27 cellular contexts compared by ENCODE assay signal in the genomic region with DNA sequence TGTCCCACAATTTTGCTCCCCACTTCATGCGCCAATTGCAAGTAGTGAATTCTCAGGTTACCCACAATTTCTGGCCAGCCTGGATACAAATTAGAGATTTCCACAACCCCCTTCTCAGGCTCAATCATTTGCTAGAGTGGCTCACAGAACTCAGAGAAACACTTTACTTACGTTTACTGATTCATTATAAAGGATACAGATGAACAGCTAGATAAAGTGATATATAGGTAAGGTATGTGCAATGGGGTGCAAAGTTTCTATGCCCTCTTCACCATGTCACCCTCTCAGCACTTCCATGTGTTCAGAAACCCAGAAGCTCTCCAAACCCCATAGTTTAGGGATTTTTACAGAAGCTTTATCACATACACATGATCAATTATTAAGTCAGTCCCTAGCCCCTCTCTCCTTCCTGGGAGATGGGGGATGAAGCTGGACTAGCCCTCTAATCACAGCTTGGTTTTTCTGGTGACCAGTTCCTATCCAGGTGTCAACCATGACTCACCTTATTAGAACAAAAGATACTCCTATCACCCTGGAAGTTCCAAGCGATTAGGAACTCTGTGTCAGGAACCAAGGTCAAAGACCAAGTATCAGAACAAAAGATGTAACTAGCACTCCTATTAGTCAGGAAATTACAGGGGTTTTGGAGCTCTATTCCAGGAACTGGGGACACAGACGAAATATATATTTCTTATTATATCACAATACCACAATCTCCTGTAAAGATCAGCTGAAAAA. TPM values are rescaled to one million over a fixed set of nuclear protein-coding genes. Genes with fewer than 3 reads are reported as not detected.
"Had no signal": no experiment of that assay in that cellular context is flagged by ENCODE, and none has a peak within 500 bp of the region (broad histone marks: within the 10 kb centered on the region; RNA-seq: fewer than 3 reads in every experiment).

No MANE protein-coding gene starts in this region.

- H3K27me3 ChIP-seq: cardiac muscle cell, gastroesophageal sphincter, sigmoid colon, testis, vagina had no signal

- H3K27me3 Mint-ChIP-seq: activated B cell treated with CpG ODN at 0.5 μM for 24 hours; activated CD4-positive, alpha-beta T cell treated with anti-CD3 and anti-CD28 coated beads for 36 hours; type B pancreatic cell had no signal

- H3K9me3 ChIP-seq: esophagus squamous epithelium, gastroesophageal sphincter, heart left ventricle, lower lobe of right lung, sigmoid colon, testis, vagina had no signal

- ATAC-seq: activated CD4-positive, alpha-beta T cell treated with anti-CD3 and anti-CD28 coated beads for 36 hours; gastroesophageal sphincter; heart left ventricle; lower lobe of right lung; natural killer cell had no signal

- H3K36me3 ChIP-seq: cardiac muscle cell, esophagus squamous epithelium, gastroesophageal sphincter, heart left ventricle, lower lobe of right lung, sigmoid colon, vagina had no signal

- H3K4me3 Mint-ChIP-seq: activated B cell treated with CpG ODN at 0.5 μM for 24 hours; activated CD4-positive, alpha-beta T cell treated with anti-CD3 and anti-CD28 coated beads for 36 hours; activated naive CD4-positive, alpha-beta T cell treated with anti-CD3 and anti-CD28 coated beads for 36 hours; dendritic cell treated with granulocyte-macrophage colony-stimulating factor and Interleukin-4, amounts not matched to agents 40 ng/mL and 50 ng/mL, for 4 days; natural killer cell; T-helper 1 cell treated with Interleukin-12 subunit alpha and Interleukin-12 subunit beta and Interleukin-4 antibody, amounts not matched to agents 30 μg/mL and 1 μg/mL, for 36 hours; type B pancreatic cell had no signal

- H3K4me1 Mint-ChIP-seq: activated B cell treated with CpG ODN at 0.5 μM for 24 hours; activated CD4-positive, alpha-beta T cell treated with anti-CD3 and anti-CD28 coated beads for 36 hours; natural killer cell had no signal

- DNase-seq: activated B cell treated with CpG ODN at 0.5 μM for 24 hours; activated CD4-positive, alpha-beta T cell treated with anti-CD3 and anti-CD28 coated beads for 36 hours; activated CD4-positive, alpha-beta T cell treated with anti-CD3 and anti-CD28 coated beads, Interleukin-2, amount 50 U/mL, for 48 hours; activated CD8-positive, alpha-beta memory T cell treated with anti-CD3 and anti-CD28 coated beads, Interleukin-2, amount 50 U/mL, for 48 hours; activated effector memory CD4-positive, alpha-beta T cell treated with Interleukin-2 at 50 U/mL for 16 hours; activated naive CD4-positive, alpha-beta T cell treated with anti-CD3 and anti-CD28 coated beads for 36 hours; activated T-cell treated with anti-CD3 and anti-CD28 coated beads, Interleukin-2, amount 50 U/mL, for 48 hours; amygdala; effector memory CD4-positive, alpha-beta T cell; esophagus squamous epithelium; heart left ventricle; islet precursor cell; lower lobe of right lung; midbrain; natural killer cell; sigmoid colon; stimulated activated CD4-positive, alpha-beta T cell treated with anti-CD3 and anti-CD28 coated beads, Interleukin-2, amount 100 ng/mL, for 48 hours; stimulated activated CD8-positive, alpha-beta memory T cell treated with anti-CD3 and anti-CD28 coated beads, Interleukin-4, amount 100 ng/mL, for 48 hours; stimulated activated naive CD4-positive, alpha-beta T cell; testis had no signal

- H3K4me1 ChIP-seq: esophagus squamous epithelium, gastroesophageal sphincter, heart left ventricle, lower lobe of right lung, sigmoid colon, testis, vagina had no signal

- H3K4me3 ChIP-seq: cardiac muscle cell, esophagus squamous epithelium, gastroesophageal sphincter, heart left ventricle, lower lobe of right lung, sigmoid colon, testis, vagina had no signal

- H3K27ac Mint-ChIP-seq: activated B cell treated with CpG ODN at 0.5 μM for 24 hours; activated CD4-positive, alpha-beta T cell treated with anti-CD3 and anti-CD28 coated beads for 36 hours; activated naive CD4-positive, alpha-beta T cell treated with anti-CD3 and anti-CD28 coated beads for 36 hours; dendritic cell treated with granulocyte-macrophage colony-stimulating factor and Interleukin-4, amounts not matched to agents 40 ng/mL and 50 ng/mL, for 4 days; natural killer cell; T-helper 1 cell treated with Interleukin-12 subunit alpha and Interleukin-12 subunit beta and Interleukin-4 antibody, amounts not matched to agents 30 μg/mL and 1 μg/mL, for 36 hours; type B pancreatic cell had no signal

- H3K36me3 Mint-ChIP-seq: natural killer cell, type B pancreatic cell had no signal

- H3K9me3 Mint-ChIP-seq: activated B cell treated with CpG ODN at 0.5 μM for 24 hours; activated naive CD4-positive, alpha-beta T cell treated with anti-CD3 and anti-CD28 coated beads for 36 hours; dendritic cell treated with granulocyte-macrophage colony-stimulating factor and Interleukin-4, amounts not matched to agents 40 ng/mL and 50 ng/mL, for 4 days; T-helper 1 cell treated with Interleukin-12 subunit alpha and Interleukin-12 subunit beta and Interleukin-4 antibody, amounts not matched to agents 30 μg/mL and 1 μg/mL, for 36 hours; type B pancreatic cell had no signal

RNA-seq across cellular contexts. Expression of a gene that starts 33.5 kb away (rescaled TPM):
- total RNA-seq: activated B cell treated with CpG ODN at 0.5 μM for 24 hours; activated CD4-positive, alpha-beta T cell treated with anti-CD3 and anti-CD28 coated beads for 36 hours; activated CD8-positive, alpha-beta memory T cell treated with anti-CD3 and anti-CD28 coated beads for 36 hours; activated naive CD4-positive, alpha-beta T cell treated with anti-CD3 and anti-CD28 coated beads for 36 hours; natural killer cell had no signal
